In the genomic region with DNA sequence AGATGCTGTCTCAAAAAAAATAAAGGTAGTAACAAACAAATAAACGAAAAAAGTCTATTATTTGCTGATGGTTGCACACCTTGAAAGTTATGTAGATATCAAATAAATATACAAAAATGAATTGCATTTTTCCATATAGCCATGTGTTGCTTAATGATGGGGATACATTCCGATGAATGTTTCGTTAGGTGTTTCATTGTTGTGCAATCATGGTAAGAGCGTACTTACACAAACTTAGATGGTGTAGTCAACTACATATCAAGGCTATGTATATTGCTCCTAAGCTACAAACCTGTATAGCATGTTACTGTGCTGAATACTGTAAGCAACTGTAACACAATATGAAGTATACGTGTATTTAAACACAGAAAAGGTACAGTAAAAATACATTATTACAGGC, we compare ENCODE assay signal across 4 cellular contexts.
TF ChIP-seq lines count a peak whose summit lies in the region.

No MANE protein-coding gene starts in this region.

TF ChIP-seq in HepG2, 621 proteins besides CTCF, POLR2A, EP300 and RAD21:
- TF ChIP-seq CEBPB (IDR thresholded peaks at IDR 0.05; ENCODE audit: borderline replicate concordance, low read depth, low read length): peak; percentile 82
- TF ChIP-seq, protein P1, sequence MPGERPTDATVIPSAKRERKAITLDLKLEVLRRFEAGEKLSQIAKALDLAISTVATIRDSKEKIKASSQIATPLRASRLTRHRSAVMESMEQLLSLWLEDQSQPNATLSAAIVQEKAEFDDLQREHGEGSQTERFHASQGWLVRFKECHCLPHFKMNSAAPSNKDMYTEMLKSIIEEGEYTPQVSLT (CRISPR knock-in tag; IDR thresholded peaks at IDR 0.05; ENCODE audit: borderline replicate concordance, low read depth): no peak
- TF ChIP-seq CEBPG (CRISPR knock-in tag; IDR thresholded peaks at IDR 0.05): 0 out of 2 replicates have a peak, but pooled peaks have one; percentile 5
- TF ChIP-seq ZNF124 (CRISPR knock-in tag; IDR thresholded peaks at IDR 0.05): no peak

TF ChIP-seq in GM12891, 5 proteins besides CTCF, POLR2A, EP300 and RAD21:
- TF ChIP-seq POLR2AphosphoS5 (IDR thresholded peaks at IDR 0.05; ENCODE audit: low read depth, low read length) (no peak), SPI1 (IDR thresholded peaks at IDR 0.05; ENCODE audit: low read depth, low read length) (no peak), POU2F2 (IDR thresholded peaks at IDR 0.05; ENCODE audit: low read depth, low read length) (no peak), TAF1 (IDR thresholded peaks at IDR 0.05; ENCODE audit: low read depth, low read length) (no peak), PAX5 (IDR thresholded peaks at IDR 0.05; ENCODE audit: insufficient read depth, low read length, severe bottlenecking) (no peak)
TF ChIP-seq in GM12891: peak in this region for 0.

TF ChIP-seq in Ishikawa, 13 proteins besides CTCF, POLR2A, EP300 and RAD21:
- TF ChIP-seq TEAD4 (IDR thresholded peaks at IDR 0.05) (no peak), CEBPB (IDR thresholded peaks at IDR 0.05) (peak; percentile 29; the same call in 1 of the 2 replicates)

TF ChIP-seq in K562, 482 proteins besides CTCF, POLR2A, EP300 and RAD21:
- TF ChIP-seq ZNF41 (CRISPR knock-in tag; conservative IDR thresholded peaks at IDR 0.05) (no peak), CEBPB (tag; IDR thresholded peaks at IDR 0.05) (peak; percentile 81), CEBPG (CRISPR knock-in tag; IDR thresholded peaks at IDR 0.05) (no peak), CEBPG (tag; conservative IDR thresholded peaks at IDR 0.05 in 1 of 2, IDR thresholded peaks at IDR 0.05 in 1 of 2) (peak; percentile 58 to 84)
